In the genomic region with DNA sequence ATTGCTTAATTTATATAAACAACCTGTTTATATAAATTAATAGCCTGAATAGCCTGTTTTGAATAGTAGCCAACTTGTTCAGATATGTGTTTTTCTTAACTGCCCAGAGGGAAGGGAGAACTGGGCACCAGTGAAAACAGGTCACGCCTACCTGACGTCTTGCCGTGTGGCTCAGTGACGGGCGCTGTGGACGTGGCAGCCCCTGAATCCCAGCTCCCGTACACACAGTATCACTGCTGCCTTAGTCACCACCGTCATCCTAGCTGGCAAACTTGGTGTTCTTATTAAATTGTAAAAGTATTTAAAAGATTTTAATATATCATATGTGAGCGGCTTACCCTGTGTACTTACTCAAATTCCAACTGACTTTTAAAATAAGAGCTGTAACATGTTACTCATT, we compare ENCODE assay signal across 24 cellular contexts.
"Had no signal": no experiment of that assay in that cellular context is flagged by ENCODE, and none has a peak within 500 bp of the region (broad histone marks: within the 10 kb centered on the region; RNA-seq: fewer than 3 reads in every experiment).

No MANE protein-coding gene starts in this region.

- H2AFZ ChIP-seq: neural progenitor cell, parathyroid adenoma had no signal

- H3K36me3 ChIP-seq: neural progenitor cell had no signal

- DNase-seq: effector memory CD8-positive, alpha-beta T cell; foreskin keratinocyte; left cardiac atrium; left ventricle myocardium inferior; mesenchymal stem cell; nucleus accumbens; psoas muscle; retina; spleen; stimulated activated CD4-positive, alpha-beta T cell treated with anti-CD3 and anti-CD28 coated beads, Interleukin-15, amount 100 ng/mL, for 24 hours; stimulated activated CD4-positive, alpha-beta T cell treated with anti-CD3 and anti-CD28 coated beads, Interleukin-1b, Interleukin-23, amount 100 ng/mL, for 48 hours; stimulated activated CD4-positive, alpha-beta T cell treated with anti-CD3 and anti-CD28 coated beads, Interleukin-4, amount 100 ng/mL, for 4 hours; stimulated activated naive B cell treated with anti-CD40 and anti-IgM and Interleukin-4, amounts not matched to agents 10 μg/mL and 1 μg/mL and 100 μg/mL, for 72 hours; stimulated activated naive CD8-positive, alpha-beta T cell treated with anti-CD3 and anti-CD28 coated beads, Interleukin-15, amount 100 ng/mL, for 72 hours; substantia nigra; trophoblast cell had no signal

- H3K27me3 ChIP-seq: esophagus muscularis mucosa, foreskin keratinocyte, neural progenitor cell, spleen had no signal

- H3K9ac ChIP-seq: neural progenitor cell, parathyroid adenoma had no signal

- H3K4me3 ChIP-seq: esophagus muscularis mucosa, left ventricle myocardium inferior, lung, neural progenitor cell, psoas muscle, spleen, thoracic aorta had no signal

- ATAC-seq: effector memory CD8-positive, alpha-beta T cell; foreskin keratinocyte; left cardiac atrium; naive thymus-derived CD8-positive, alpha-beta T cell; psoas muscle; sciatic nerve; stimulated activated naive B cell treated with anti-CD40 and anti-IgM and Interleukin-4, amounts not matched to agents 10 μg/mL and 1 μg/mL and 100 μg/mL, for 72 hours; stimulated activated naive CD8-positive, alpha-beta T cell treated with anti-CD3 and anti-CD28 coated beads, Interleukin-15, amount 100 ng/mL, for 72 hours had no signal

- H3K27ac ChIP-seq: epithelial cell of prostate, esophagus muscularis mucosa, foreskin keratinocyte, left ventricle myocardium inferior, neural progenitor cell, parathyroid adenoma, psoas muscle, spleen, thoracic aorta had no signal

- H3K4me1 ChIP-seq: foreskin keratinocyte, neural progenitor cell, parathyroid adenoma had no signal

- H3K9me3 ChIP-seq: esophagus muscularis mucosa, left ventricle myocardium inferior, psoas muscle, spleen, thoracic aorta had no signal

- H3K4me2 ChIP-seq: neural progenitor cell had no signal

- H3K79me2 ChIP-seq: parathyroid adenoma had no signal
